In genomic region chr9:136438909-136439549, GRCh38 we compare ENCODE assay signal across 8 cellular contexts. TPM values are rescaled to one million over a fixed set of nuclear protein-coding genes. Genes with fewer than 3 reads are reported as not detected.
DNase-seq lines count a peak whose midpoint lies in the region; ATAC-seq and TF ChIP-seq lines count a peak whose summit lies in the region.

No MANE protein-coding gene starts in this region.

- H3K9ac ChIP-seq in HUES64 (ENCODE audit: low read depth, low read length), result peak overlapping the region; percentile 87

- peak overlapping the region; percentile 78 for H3K4me3 Mint-ChIP-seq in Caco-2 (ENCODE audit: unreplicated experiment)

- H3K27me3 Mint-ChIP-seq in Caco-2 (ENCODE audit: insufficient read depth, unreplicated experiment), result no peaks in the 10 kb centered on the region

- H3K9me3 ChIP-seq in Caco-2, result no peaks in the 10 kb centered on the region
- H3K9me3 ChIP-seq in HUES64 (ENCODE audit: insufficient read depth, low read depth, low read length), result no peaks in the 10 kb centered on the region
- H3K9me3 ChIP-seq in mucosa of descending colon, result no peaks in the 10 kb centered on the region

- intact Hi-C loops in Caco-2 (cut with micrococcal nuclease; ENCODE audit: unreplicated experiment), result no loop called here
- intact Hi-C loops in mucosa of descending colon (cut with DNase I, micrococcal nuclease), result no loop called here

- WGBS in HUES64, result under 1% methylated on average over 66 of the region's 66 CpGs

- H3K27me3 ChIP-seq in Caco-2 (replicated peaks; ENCODE audit: control insufficient read depth, insufficient read depth, low read length) (no peaks in the 10 kb centered on the region), HUES64 (ENCODE audit: insufficient read depth, low read length) (no peaks in the 10 kb centered on the region)

- no TSS peak for BruUV-seq in Caco-2 (replicated peaks; lab: Mats Ljungman, UMichigan)

- peaks cover 43% of the 10 kb centered on the region for H3K36me3 Mint-ChIP-seq in Caco-2 (ENCODE audit: insufficient read depth, unreplicated experiment)

- H3K27ac ChIP-seq in HUES64 (ENCODE audit: low read depth, low read length), result peak overlapping the region; percentile 68; the same call in 1 of the 2 replicates

- POLR2A ChIA-PET in Caco-2 (lab: Charles Lee), result no interaction called here

- H3K4me1 Mint-ChIP-seq in Caco-2 (ENCODE audit: low read depth, unreplicated experiment), result peaks cover 7% of the 10 kb centered on the region

- CTCF ChIA-PET in Caco-2 (lab: Charles Lee), result interaction anchor here (0.7 to 1.1 kb wide), 4 partner anchors 28 to 76 kb away, joined by 4 to 5 read pairs (median 4); partner anchors contain the start of gene DNLZ

- peaks cover 8% of the 10 kb centered on the region for H3K4me1 ChIP-seq in Caco-2
- H3K4me1 ChIP-seq in HUES64 (ENCODE audit: insufficient read depth, low read length), result peaks cover 4% of the 10 kb centered on the region; the same call in 1 of the 2 replicates
- H3K4me1 ChIP-seq in mucosa of descending colon (ENCODE audit: low read depth), result peaks cover 21% of the 10 kb centered on the region

- no peaks in the 10 kb centered on the region for H3K9me3 Mint-ChIP-seq in Caco-2 (ENCODE audit: unreplicated experiment)

- H3K36me3 ChIP-seq in Caco-2 (ENCODE audit: control insufficient read depth, insufficient read depth, low read length) (peaks cover 1% of the 10 kb centered on the region; the same call in 1 of the 2 replicates), HUES64 (ENCODE audit: insufficient read depth, low read length) (peaks cover 35% of the 10 kb centered on the region), mucosa of descending colon (ENCODE audit: low read depth) (peaks cover under 1% of the 10 kb centered on the region)

- ATAC-seq in GM21381 (IDR thresholded peaks at IDR 0.05; ENCODE audit: unreplicated experiment) (peak; percentile 35), mucosa of descending colon (peak; percentile 57)

- H3K4me3 ChIP-seq in Caco-2 (ENCODE audit: low read depth, low read length) (peak overlapping the region; percentile 96), HUES64 (ENCODE audit: low read length) (peak overlapping the region; percentile 81), mucosa of descending colon (peak overlapping the region; percentile 80)

- TF ChIP-seq CTCF in Caco-2 (IDR thresholded peaks at IDR 0.05; ENCODE audit: insufficient read depth in 1 of 2, low read depth in 1 of 2, low read length in 1 of 2, severe bottlenecking in 1 of 2, unreplicated experiment in 1 of 2) (no peak), mucosa of descending colon (IDR thresholded peaks at IDR 0.05) (no peak)

- DNase-seq in Caco-2 (peak in 1 of 2 experiments; percentile 60), mucosa of descending colon (peak; percentile 29 to 69 (median 59)), kidney glomerular epithelial cell (lab: John Stamatoyannopoulos, UW) (no peak)
- peak; percentile 49 for DNase-seq in activated CD4-positive, alpha-beta T cell treated with anti-CD3 and anti-CD28 coated beads, Interleukin-2, amount 50 U/mL, for 1 hour
- DNase-seq in effector CD4-positive, alpha-beta T cell, result peak; percentile 49
- DNase-seq in stimulated activated CD8-positive, alpha-beta memory T cell treated with anti-CD3 and anti-CD28 coated beads, Interleukin-7, amount 100 ng/mL, for 48 hours (ENCODE audit: extremely low read depth in 1 of 2, low read depth in 1 of 2), result peak; percentile 46 to 47

- H3K27ac Mint-ChIP-seq in Caco-2 (ENCODE audit: unreplicated experiment), result peak overlapping the region; percentile 48

RNA-seq across cellular contexts. Expression of gene INPP5E, which starts 0.6 kb away (rescaled TPM):
- 18.6 and 20.0 TPM in 2 replicates for total RNA-seq in Caco-2 (2022)
- 7.0 TPM for polyA plus RNA-seq in HUES64 (2013, experiment 1 of 2)
- 8.4 TPM for polyA plus RNA-seq in HUES64 (2013, experiment 2 of 2)
- total RNA-seq in mucosa of descending colon, result 10 to 100 TPM in 1 of 3 donors, 1 to 10 TPM in 2; 9.5 to 14.4 (median 9.6) TPM

RNA-seq across cellular contexts. Expression of gene PMPCA, which starts 28.6 kb away (rescaled TPM):
- total RNA-seq in Caco-2 (2022) (89.9 and 91.5 TPM in 2 replicates), mucosa of descending colon (10 to 100 TPM; 42.1 to 50.7 (median 45.1) TPM)
- polyA plus RNA-seq in HUES64 (2013, experiment 1 of 2), result 53.5 TPM
- polyA plus RNA-seq in HUES64 (2013, experiment 2 of 2), result 51.3 TPM

RNA-seq across cellular contexts. Expression of gene ENTR1, which starts 28.6 kb away (rescaled TPM):
- total RNA-seq in Caco-2 (2022) (85.2 and 92.6 TPM in 2 replicates), mucosa of descending colon (10 to 100 TPM; 27.8 to 47.6 (median 33.2) TPM)
- polyA plus RNA-seq in HUES64 (2013, experiment 1 of 2), result 60.6 TPM
- polyA plus RNA-seq in HUES64 (2013, experiment 2 of 2), result 65.8 TPM

RNA-seq across cellular contexts. Expression of gene SNAPC4, which starts 39.1 kb away (rescaled TPM):
- total RNA-seq in Caco-2 (2022), result 15.3 and 17.2 TPM in 2 replicates
- polyA plus RNA-seq in HUES64 (2013, experiment 1 of 2), result 12.8 TPM
- polyA plus RNA-seq in HUES64 (2013, experiment 2 of 2), result 8.4 TPM
- 1 to 10 TPM; 7.4 to 7.6 (median 7.6) TPM for total RNA-seq in mucosa of descending colon

RNA-seq across cellular contexts. Expression of gene SEC16A, which starts 43.8 kb away (rescaled TPM):
- 76.4 and 81.3 TPM in 2 replicates for total RNA-seq in Caco-2 (2022)
- 26.6 TPM for polyA plus RNA-seq in HUES64 (2013, experiment 1 of 2)
- polyA plus RNA-seq in HUES64 (2013, experiment 2 of 2), result 25.8 TPM
- total RNA-seq in mucosa of descending colon, result 10 to 100 TPM; 60.0 to 69.5 (median 69.3) TPM
